8 cellular contexts compared by ENCODE assay signal in the genomic region with DNA sequence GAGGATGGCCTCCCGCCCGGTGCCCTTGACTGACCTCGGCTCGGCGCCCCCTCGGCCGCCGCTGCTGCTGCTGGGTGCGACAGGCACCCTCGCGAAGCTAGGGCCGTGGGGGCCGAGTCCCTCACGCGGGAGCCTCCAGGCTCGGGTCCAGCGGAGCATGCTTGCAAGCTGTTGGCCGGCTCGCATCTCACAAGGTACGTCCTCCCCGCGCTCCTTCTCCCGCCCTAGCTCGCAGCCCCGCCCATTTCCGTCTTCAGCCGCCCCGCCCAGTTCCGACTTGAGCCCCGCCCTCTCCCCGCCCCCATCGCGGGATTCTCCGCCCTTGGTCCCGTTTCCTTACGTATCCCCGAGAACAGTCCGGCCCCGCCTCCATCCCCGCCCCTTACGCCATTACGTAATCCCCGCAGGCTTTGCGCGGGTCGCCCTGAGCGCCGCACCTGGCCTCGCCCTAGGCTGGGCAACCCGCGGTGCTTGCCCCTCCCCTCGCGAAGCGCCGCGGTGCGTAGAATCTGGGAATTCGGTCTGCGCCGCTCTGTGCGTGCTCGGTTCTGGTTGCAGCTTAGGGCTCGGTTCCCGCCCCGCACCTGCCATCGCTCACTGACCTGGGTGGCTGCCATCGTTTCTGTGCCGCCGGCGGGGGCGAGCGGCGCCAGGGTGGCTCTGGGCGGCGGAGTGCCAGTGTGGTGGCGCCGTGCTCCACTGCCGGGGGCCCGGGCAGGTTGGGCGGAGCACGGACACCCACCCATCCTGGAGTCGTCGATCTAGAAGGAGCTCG. TPM values are rescaled to one million over a fixed set of nuclear protein-coding genes. Genes with fewer than 3 reads are reported as not detected.
DNase-seq lines count a peak whose midpoint lies in the region; ATAC-seq lines count a peak whose summit lies in the region.

A gene with protein sequence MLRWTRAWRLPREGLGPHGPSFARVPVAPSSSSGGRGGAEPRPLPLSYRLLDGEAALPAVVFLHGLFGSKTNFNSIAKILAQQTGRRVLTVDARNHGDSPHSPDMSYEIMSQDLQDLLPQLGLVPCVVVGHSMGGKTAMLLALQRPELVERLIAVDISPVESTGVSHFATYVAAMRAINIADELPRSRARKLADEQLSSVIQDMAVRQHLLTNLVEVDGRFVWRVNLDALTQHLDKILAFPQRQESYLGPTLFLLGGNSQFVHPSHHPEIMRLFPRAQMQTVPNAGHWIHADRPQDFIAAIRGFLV (minus strand): TSS at position 191 of the 775 bp plus-strand sequence. CDS start 32 bp downstream, at position 159.

- H3K14ac ChIP-seq in mesenchymal stem cell (ENCODE audit: low read length in 2 of 2) = peak within 1 kb of the TSS in 1 of 2 experiments; percentile 92

- peak within 1 kb of the TSS; percentile 74 for H3K27ac ChIP-seq in mesenchymal stem cell (ENCODE audit: low read length, poor library complexity, severe bottlenecking)

- peak within 1 kb of the TSS; percentile 91 to 93 for H3K27ac Mint-ChIP-seq in effector memory CD8-positive, alpha-beta T cell

- peak within 1 kb of the TSS; percentile 85 to 92 for H3K4me3 ChIP-seq in mesenchymal stem cell (ENCODE audit: insufficient read depth in 1 of 2, low read depth in 1 of 2, low read length in 2 of 2)

- no peak within 1 kb of the TSS for H2BK5ac ChIP-seq in mesenchymal stem cell (ENCODE audit: low read depth, low read length, poor library complexity, severe bottlenecking)

- peaks cover 20 to 26% of the 10 kb centered on the region in 2 experiments for H3K36me3 ChIP-seq in mesenchymal stem cell (ENCODE audit: control insufficient read depth in 1 of 2, insufficient read depth in 2 of 2, low read depth in 1 of 2, low read length in 2 of 2)

- H2AFZ ChIP-seq in mesenchymal stem cell (ENCODE audit: low read depth, low read length) = peak within 1 kb of the TSS; percentile 92

- peak within 1 kb of the TSS; percentile 94 for H3K4me2 ChIP-seq in mesenchymal stem cell (ENCODE audit: low read length, poor library complexity, severe bottlenecking)

- peak within 1 kb of the TSS; percentile 89 for H3K9ac ChIP-seq in mesenchymal stem cell (ENCODE audit: low read length)

- H3K4me1 ChIP-seq in mesenchymal stem cell (ENCODE audit: control insufficient read depth, insufficient read depth, low read depth, low read length) = peaks cover 39% of the 10 kb centered on the region

- H3K9me3 ChIP-seq in mesenchymal stem cell (ENCODE audit: control insufficient read depth, low read length) = no peaks in the 10 kb centered on the region

- H2BK15ac ChIP-seq in mesenchymal stem cell (ENCODE audit: low read depth, poor library complexity, severe bottlenecking) = peak within 1 kb of the TSS; percentile 82

- ATAC-seq in GM21381 (IDR thresholded peaks at IDR 0.05; ENCODE audit: unreplicated experiment) = peak; percentile 88
- ATAC-seq in effector memory CD8-positive, alpha-beta T cell (replicated peaks) = peak; percentile 85

- peak within 1 kb of the TSS; percentile 73 to 92 for H3K18ac ChIP-seq in mesenchymal stem cell (ENCODE audit: low read depth in 1 of 2, low read length in 2 of 2)

- H3K36me3 Mint-ChIP-seq in effector memory CD8-positive, alpha-beta T cell (ENCODE audit: insufficient read depth) = peaks cover 20% of the 10 kb centered on the region

- DNase-seq in COR-L47 (lab: John Stamatoyannopoulos, UW) = peak; percentile 98
- DNase-seq in HUDEP-2 (lab: John Stamatoyannopoulos, UW; ENCODE audit: unreplicated experiment in 76 of 76) = peak in 75 of 76 experiments; percentile 43 to 99 (median 94)
- DNase-seq in NOMO-1 treated with dmso at 0.1 percent for 144 hours (lab: John Stamatoyannopoulos, UW; ENCODE audit: unreplicated experiment) = peak; percentile 97
- DNase-seq in activated CD8-positive, alpha-beta memory T cell treated with anti-CD3 and anti-CD28 coated beads for 48 hours (ENCODE audit: low read depth in 2 of 3, low spot score in 2 of 3) = peak; percentile 95 to 99 (median 98)
- peak; percentile 97 to 98 (median 98) for DNase-seq in effector memory CD8-positive, alpha-beta T cell
- DNase-seq in mesenchymal stem cell = peak; percentile 92
- peak; percentile 95 for DNase-seq in stimulated activated CD8-positive, alpha-beta memory T cell treated with anti-CD3 and anti-CD28 coated beads, Interleukin-12 subunit alpha, Interleukin-12 subunit beta, amount 100 ng/mL, for 24 hours (ENCODE audit: extremely low read depth)

- no peak within 1 kb of the TSS for H3K23ac ChIP-seq in mesenchymal stem cell (ENCODE audit: low read length in 2 of 2)

- peak within 1 kb of the TSS; percentile 93 for H4K8ac ChIP-seq in mesenchymal stem cell (ENCODE audit: low read length)

- H4K91ac ChIP-seq in mesenchymal stem cell (ENCODE audit: low read length) = peak within 1 kb of the TSS; percentile 89

- H3K4ac ChIP-seq in mesenchymal stem cell (ENCODE audit: low read depth in 1 of 2, low read length in 2 of 2) = peak within 1 kb of the TSS in 1 of 2 experiments; percentile 42

- peak within 1 kb of the TSS; percentile 33 to 63 for H2BK12ac ChIP-seq in mesenchymal stem cell (ENCODE audit: low read length in 2 of 2)

- H3K79me1 ChIP-seq in mesenchymal stem cell (replicated peaks; ENCODE audit: low read length, poor library complexity, severe bottlenecking) = peaks cover 22% of the 10 kb centered on the region

- H2AK5ac ChIP-seq in mesenchymal stem cell (ENCODE audit: low read length, severe bottlenecking) = peak within 1 kb of the TSS; percentile 88

- H3K4me1 Mint-ChIP-seq in effector memory CD8-positive, alpha-beta T cell (ENCODE audit: low read depth in 2 of 2) = peaks cover 16 to 20% of the 10 kb centered on the region in 2 donors

- H2BK120ac ChIP-seq in mesenchymal stem cell (ENCODE audit: low read depth, low read length) = peak within 1 kb of the TSS; percentile 11

- H3K27me3 Mint-ChIP-seq in effector memory CD8-positive, alpha-beta T cell = no peaks in the 10 kb centered on the region

- under 1% methylated on average over 79 of the region's 84 CpGs for WGBS in mesenchymal stem cell

- peak within 1 kb of the TSS; percentile 92 for H3K4me3 Mint-ChIP-seq in effector memory CD8-positive, alpha-beta T cell

- no peaks in the 10 kb centered on the region for H3K27me3 ChIP-seq in mesenchymal stem cell (ENCODE audit: control insufficient read depth in 1 of 2, insufficient read depth in 1 of 2, low read length in 2 of 2)

- no peaks in the 10 kb centered on the region for H3K9me3 Mint-ChIP-seq in effector memory CD8-positive, alpha-beta T cell

RNA-seq across cellular contexts. Expression of the gene that starts here (rescaled TPM):
- polyA plus RNA-seq in mesenchymal stem cell (2013, experiment 1 of 2) = 7.2 TPM
- polyA plus RNA-seq in mesenchymal stem cell (2013, experiment 2 of 2) = 7.1 TPM

Comparison
In these comparisons a context has a peak if more than half of its experiments do, and no peak if none do; other contexts are left out.
1. Peak in every context shown above with its lines: DNase-seq, ATAC-seq, H3K4me3 ChIP-seq and H3K27ac ChIP-seq.